12 cellular contexts compared by ENCODE assay signal in the genomic region with DNA sequence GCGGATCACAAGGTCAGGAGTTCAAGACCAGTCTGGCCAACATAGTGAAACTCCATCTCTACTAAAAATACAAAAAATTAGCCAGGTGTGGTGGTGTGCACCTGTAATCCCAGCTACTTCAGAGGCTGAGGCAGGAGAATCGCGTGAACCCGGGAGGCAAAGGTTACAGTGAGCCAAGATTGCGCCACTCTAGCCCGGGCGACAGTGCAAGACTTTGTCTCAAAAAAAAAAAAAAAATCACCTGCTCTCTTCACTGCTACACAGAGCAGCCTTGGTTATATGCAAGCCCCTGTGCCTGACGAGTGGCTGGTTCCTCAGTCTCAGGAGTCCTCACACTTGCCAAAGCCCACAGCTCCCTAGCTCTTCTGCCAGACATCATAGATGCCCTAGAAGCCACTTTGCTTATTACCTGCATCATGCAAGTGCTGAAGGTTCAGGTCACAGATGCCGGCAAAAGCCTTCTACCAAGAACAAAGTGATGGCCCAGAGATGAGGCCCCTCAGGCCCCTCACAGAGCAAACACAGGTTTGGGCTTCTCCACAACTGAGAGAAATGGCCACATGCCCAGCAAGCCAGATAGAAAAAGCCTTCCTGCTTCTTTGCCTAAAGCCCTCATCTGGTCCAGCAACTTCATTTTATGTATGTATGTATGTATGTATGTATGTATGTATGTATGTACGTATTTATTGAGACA.
"Had no signal": no experiment of that assay in that cellular context is flagged by ENCODE, and none has a peak within 500 bp of the region (broad histone marks: within the 10 kb centered on the region; RNA-seq: fewer than 3 reads in every experiment).

No MANE protein-coding gene starts in this region.

- H3K9me3 ChIP-seq: gastroesophageal sphincter, pancreas, tibial nerve had no signal

- DNase-seq: cortex of kidney; effector memory CD8-positive, alpha-beta T cell; kidney; midbrain; pancreas; stimulated activated CD4-positive, alpha-beta T cell treated with anti-CD3 and anti-CD28 coated beads, Interleukin-4, amount 100 ng/mL, for 4 hours had no signal

- H2AFZ ChIP-seq: neural progenitor cell had no signal

- H3K27ac ChIP-seq: cardiac muscle cell, epithelial cell of prostate, gastroesophageal sphincter, neural progenitor cell, pancreas, tibial nerve had no signal

- H3K9ac ChIP-seq: neural progenitor cell had no signal

- ATAC-seq: activated CD4-positive, CD25-positive, alpha-beta regulatory T cell treated with anti-CD3 and anti-CD28 coated beads, Interleukin-2, amount 50 U/mL, for 24 hours; effector memory CD8-positive, alpha-beta T cell; gastroesophageal sphincter; pancreas had no signal

- H3K9me3 Mint-ChIP-seq: effector memory CD8-positive, alpha-beta T cell had no signal

- H3K4me1 ChIP-seq: neural progenitor cell, pancreas had no signal

- H3K4me3 Mint-ChIP-seq: effector memory CD8-positive, alpha-beta T cell; neural progenitor cell had no signal

- H3K4me3 ChIP-seq: cardiac muscle cell, gastroesophageal sphincter, neural progenitor cell, pancreas, tibial nerve had no signal

- H3K36me3 ChIP-seq: cardiac muscle cell, gastroesophageal sphincter, neural progenitor cell, pancreas, tibial nerve had no signal

- H3K27me3 ChIP-seq: cardiac muscle cell, gastroesophageal sphincter, neural progenitor cell, pancreas, tibial nerve had no signal

- H3K27me3 Mint-ChIP-seq: effector memory CD8-positive, alpha-beta T cell had no signal

- FAIRE-seq: kidney, pancreas had no signal

- H3K4me2 ChIP-seq: neural progenitor cell had no signal

- H3K27ac Mint-ChIP-seq: neural progenitor cell had no signal
